10 cellular contexts compared by ENCODE assay signal in the genomic region with DNA sequence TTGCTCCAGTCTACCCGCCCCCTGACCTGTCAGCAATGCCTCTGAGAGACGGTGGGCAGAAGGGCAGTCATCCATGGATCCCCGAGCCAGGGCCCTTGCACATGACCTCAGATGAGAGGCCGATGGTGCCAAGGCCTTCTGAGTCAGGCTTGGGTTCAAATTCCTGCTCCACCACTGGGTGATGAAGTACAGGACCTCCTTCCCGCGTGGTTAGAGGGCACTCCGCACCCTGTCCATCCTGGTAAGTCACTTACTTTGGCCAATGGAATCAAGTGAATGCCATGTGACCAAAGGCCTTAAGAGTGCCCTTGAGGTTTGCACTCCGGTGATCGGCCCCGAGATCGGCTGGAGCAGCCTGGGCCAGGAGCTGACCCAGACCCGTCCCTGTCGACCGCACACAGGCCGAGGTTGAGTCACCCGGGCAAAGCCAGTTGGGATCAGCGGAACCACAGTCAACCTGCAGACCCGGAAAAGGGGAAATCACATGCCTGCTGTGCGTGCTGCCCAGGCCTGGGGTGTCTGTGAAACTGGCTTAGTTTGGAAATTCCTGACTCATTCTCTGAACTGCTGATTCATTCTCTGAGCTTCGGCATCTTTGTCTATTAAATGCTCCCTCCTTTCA. TPM values are rescaled to one million over a fixed set of nuclear protein-coding genes. Genes with fewer than 3 reads are reported as not detected.
A peak's percentile ranks its signal among the peaks of the same experiment; 100 is the strongest.
DNase-seq lines count a peak whose midpoint lies in the region; ATAC-seq, FAIRE-seq and TF ChIP-seq lines count a peak whose summit lies in the region.
"Had no signal": no experiment of that assay in that cellular context is flagged by ENCODE, and none has a peak within 500 bp of the region (broad histone marks: within the 10 kb centered on the region; RNA-seq: fewer than 3 reads in every experiment).

No MANE protein-coding gene starts in this region.

- H3K18ac ChIP-seq in IMR-90 (ENCODE audit: low read depth, low read length), result peak overlapping the region; percentile 87

- peak; percentile 86 for FAIRE-seq in astrocyte (lab: Jason Lieb, UNC)

- POLR2A ChIA-PET in IMR-90 (lab: Charles Lee; ENCODE audit: unreplicated experiment), result no interaction called here

- intact Hi-C loops in IMR-90 (cut with micrococcal nuclease), result loop anchor here (5.0 to 10.0 kb wide), 2 partner anchors 87 to 106 kb away; no protein-coding TSS in a partner anchor
- intact Hi-C loops in left colon (cut with DNase I, micrococcal nuclease), result no loop called here

- peak overlapping the region; percentile 82 for H3K27ac Mint-ChIP-seq in astrocyte (ENCODE audit: unreplicated experiment)
- H3K27ac Mint-ChIP-seq: naive B cell had no signal

- H3K27me3 ChIP-seq in IMR-90 (ENCODE audit: control insufficient read depth, insufficient read depth, low read length), result no peaks in the 10 kb centered on the region
- H3K27me3 ChIP-seq in astrocyte (ENCODE audit: insufficient read depth, low read length), result no peaks in the 10 kb centered on the region
- H3K27me3 ChIP-seq in kidney epithelial cell (ENCODE audit: control insufficient read depth, insufficient read depth, low read length), result peaks cover 2% of the 10 kb centered on the region

- peak overlapping the region; percentile 46 for H3K23ac ChIP-seq in IMR-90 (ENCODE audit: low read depth, low read length)

- peaks cover 4% of the 10 kb centered on the region for H3K27me3 Mint-ChIP-seq in astrocyte (ENCODE audit: low read depth, unreplicated experiment)

- peak overlapping the region; percentile 82 for H2BK20ac ChIP-seq in IMR-90 (ENCODE audit: low read depth, low read length)

- H3K9me1 ChIP-seq in IMR-90 (ENCODE audit: insufficient read depth, low read length), result peaks cover 17% of the 10 kb centered on the region

- peak overlapping the region; percentile 48 for H3K14ac ChIP-seq in IMR-90 (replicated peaks; ENCODE audit: low read depth, low read length)

- H3K4me1 ChIP-seq in IMR-90 (ENCODE audit: control insufficient read depth, insufficient read depth, low read length), result peaks cover 20% of the 10 kb centered on the region
- peaks cover 26% of the 10 kb centered on the region for H3K4me1 ChIP-seq in astrocyte (ENCODE audit: insufficient read depth, low read length)

- no TSS peak for BruUV-seq in IMR-90 (replicated peaks; lab: Mats Ljungman, UMichigan)

- no peaks in the 10 kb centered on the region for H3K36me3 Mint-ChIP-seq in astrocyte (ENCODE audit: low read depth, unreplicated experiment)
- H3K36me3 Mint-ChIP-seq: naive B cell had no signal

- H3K9ac ChIP-seq in IMR-90 (ENCODE audit: low read depth, low read length) (no peak overlapping the region), astrocyte (ENCODE audit: low read length) (peak overlapping the region; percentile 72)

- peak overlapping the region; percentile 89 for H4K5ac ChIP-seq in IMR-90 (ENCODE audit: low read depth, low read length)

- CTCF ChIA-PET in IMR-90 (lab: Yijun Ruan, JAX), result no interaction called here

- peaks cover 5% of the 10 kb centered on the region; the same call in 1 of the 2 replicates for H4K20me1 ChIP-seq in IMR-90 (ENCODE audit: insufficient read depth, low read length)
- no peaks in the 10 kb centered on the region for H4K20me1 ChIP-seq in astrocyte (ENCODE audit: insufficient read depth, low read length)

- no peak overlapping the region for H3K4me3 Mint-ChIP-seq in astrocyte (ENCODE audit: unreplicated experiment)

- 59% methylated on average over 11 of the region's 20 CpGs; no CpG with 5 or more reads in 1 of the 2 experiments for WGBS in IMR-90 (ENCODE audit: extremely low coverage in 2 of 2, insufficient read length in 1 of 2), 2 experiments

- H4K8ac ChIP-seq in IMR-90 (ENCODE audit: low read depth in 2 of 2, low read length in 2 of 2), result peak overlapping the region; percentile 36 to 95; a peak in 3 of 4 replicates

- H3K9me3 ChIP-seq in IMR-90 (ENCODE audit: control insufficient read depth, insufficient read depth, low read length) (no peaks in the 10 kb centered on the region), astrocyte (ENCODE audit: insufficient read depth, low read depth, low read length) (no peaks in the 10 kb centered on the region)

- H2BK15ac ChIP-seq in IMR-90 (ENCODE audit: low read depth, low read length), result peak overlapping the region; percentile 69; the same call in 2 of the 3 replicates

- H2AFZ ChIP-seq in IMR-90 (replicated peaks; ENCODE audit: low read length, poor library complexity), result peak overlapping the region; percentile 89
- peak overlapping the region; percentile 30 for H2AFZ ChIP-seq in astrocyte (ENCODE audit: low read depth, low read length)

- peak overlapping the region; percentile 90 for H3K4ac ChIP-seq in IMR-90 (ENCODE audit: low read depth, low read length)

- H3K27ac ChIP-seq in IMR-90 (ENCODE audit: insufficient read depth, low read length), result peak overlapping the region; percentile 85
- H3K27ac ChIP-seq in astrocyte (ENCODE audit: low read depth, low read length), result peak overlapping the region; percentile 93

- H3K36me3 ChIP-seq in IMR-90 (ENCODE audit: control insufficient read depth, insufficient read depth, low read length) (no peaks in the 10 kb centered on the region), astrocyte (ENCODE audit: insufficient read depth, low read length) (no peaks in the 10 kb centered on the region), kidney epithelial cell (ENCODE audit: control insufficient read depth, insufficient read depth, low read length) (no peaks in the 10 kb centered on the region)

- peaks cover 4% of the 10 kb centered on the region for H3K9me3 Mint-ChIP-seq in astrocyte (ENCODE audit: unreplicated experiment)

- ATAC-seq in IMR-90 (ENCODE audit: low read depth), result peak; percentile 56
- ATAC-seq in left colon, result no peak
- no peak for ATAC-seq in GM21528 (IDR thresholded peaks at IDR 0.05; ENCODE audit: low FRiP score, unreplicated experiment)

- in situ Hi-C loops in IMR-90 (cut with MboI; ENCODE audit: low sequenced_read_pairs), result no loop called here

- H3K56ac ChIP-seq in IMR-90 (ENCODE audit: extremely low read depth, insufficient read depth, low read length), result peak overlapping the region; percentile 33; the same call in 1 of the 2 replicates

- H2AK5ac ChIP-seq in IMR-90 (ENCODE audit: low read depth, low read length), result peak overlapping the region; percentile 84

- no peak overlapping the region for H3K4me3 ChIP-seq in AG09309 (ENCODE audit: control insufficient read depth, low read depth, low read length)
- no peak overlapping the region for H3K4me3 ChIP-seq in IMR-90 (ENCODE audit: insufficient read depth, low read depth, low read length)
- H3K4me3 ChIP-seq in astrocyte (ENCODE audit: insufficient read depth, low read depth, low read length), result no peak overlapping the region
- H3K4me3 ChIP-seq in kidney epithelial cell (ENCODE audit: low read depth, low read length), result no peak overlapping the region

- dilution Hi-C loops in IMR-90 (cut with HindIII; ENCODE audit: low sequenced_read_pairs, unreplicated experiment), result no loop called here

- no peaks in the 10 kb centered on the region for H3K79me2 ChIP-seq in astrocyte (ENCODE audit: insufficient read depth, low read length)

- no peaks in the 10 kb centered on the region for H3K79me1 ChIP-seq in IMR-90 (ENCODE audit: low read depth in 1 of 2, low read length in 2 of 2)

- peak; percentile 30 for TF ChIP-seq RAD21 in IMR-90 (IDR thresholded peaks at IDR 0.05; ENCODE audit: low read length)

- H2BK120ac ChIP-seq in IMR-90 (ENCODE audit: low read depth, low read length), result peak overlapping the region; percentile 99

- DNase-seq in AG09309 (ENCODE audit: low read depth), result peak; percentile 82
- peak; percentile 93 for DNase-seq in IMR-90
- DNase-seq in astrocyte (ENCODE audit: low read depth), result peak; percentile 92
- peak; percentile 80 for DNase-seq in kidney epithelial cell (ENCODE audit: low read depth)
- DNase-seq in left colon, result no peak
- no peak for DNase-seq in NCI-H1436 treated with DMSO at 0.1 percent for 48 hours (lab: John Stamatoyannopoulos, UW)
- DNase-seq in SW480 (ENCODE audit: low spot score), result no peak
- DNase-seq: foreskin melanocyte, naive B cell had no signal

- H3K4me2 ChIP-seq in IMR-90 (ENCODE audit: low read depth, low read length) (no peak overlapping the region), astrocyte (ENCODE audit: low read length) (peak overlapping the region; percentile 70)

- peak overlapping the region; percentile 86 for H4K91ac ChIP-seq in IMR-90 (ENCODE audit: insufficient read depth, low read depth, low read length)

- TF ChIP-seq CTCF in AG09309 (IDR thresholded peaks at IDR 0.05; ENCODE audit: control insufficient read depth, insufficient read depth, low read depth, low read length, missing control alignments), result no peak
- TF ChIP-seq CTCF in IMR-90 (conservative IDR thresholded peaks at IDR 0.05; ENCODE audit: low read depth, low read length), result no peak
- TF ChIP-seq CTCF in astrocyte (IDR thresholded peaks at IDR 0.05; ENCODE audit: insufficient read depth, low read depth, low read length), result no peak
- TF ChIP-seq CTCF in kidney epithelial cell (IDR thresholded peaks at IDR 0.05; ENCODE audit: insufficient read depth, low read length, poor library complexity, severe bottlenecking), result no peak

- H2AK9ac ChIP-seq in IMR-90 (replicated peaks; ENCODE audit: low read depth, low read length, poor library complexity), result peak overlapping the region; percentile 68

- peak overlapping the region; percentile 90 for H2BK5ac ChIP-seq in IMR-90 (ENCODE audit: low read depth, low read length, poor library complexity, severe bottlenecking)

- no peak for TF ChIP-seq POLR2A in IMR-90 (IDR thresholded peaks at IDR 0.05; ENCODE audit: low read depth, low read length)

- peaks cover 15% of the 10 kb centered on the region for H3K4me1 Mint-ChIP-seq in astrocyte (ENCODE audit: low read depth, unreplicated experiment)
- H3K4me1 Mint-ChIP-seq: naive B cell had no signal

TF ChIP-seq in IMR-90, 13 proteins besides CTCF, POLR2A, EP300 and RAD21 (continues in another document):
- TF ChIP-seq CEBPB (IDR thresholded peaks at IDR 0.05; ENCODE audit: low read depth, low read length) (peak; percentile 65; the same call in 1 of the 2 replicates), MAFK (IDR thresholded peaks at IDR 0.05; ENCODE audit: low read depth, low read length) (peak; percentile 81), CHD1 (IDR thresholded peaks at IDR 0.05; ENCODE audit: low read depth, low read length) (no peak)
- TF ChIP-seq, protein P1, sequence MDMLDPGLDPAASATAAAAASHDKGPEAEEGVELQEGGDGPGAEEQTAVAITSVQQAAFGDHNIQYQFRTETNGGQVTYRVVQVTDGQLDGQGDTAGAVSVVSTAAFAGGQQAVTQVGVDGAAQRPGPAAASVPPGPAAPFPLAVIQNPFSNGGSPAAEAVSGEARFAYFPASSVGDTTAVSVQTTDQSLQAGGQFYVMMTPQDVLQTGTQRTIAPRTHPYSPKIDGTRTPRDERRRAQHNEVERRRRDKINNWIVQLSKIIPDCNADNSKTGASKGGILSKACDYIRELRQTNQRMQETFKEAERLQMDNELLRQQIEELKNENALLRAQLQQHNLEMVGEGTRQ (IDR thresholded peaks at IDR 0.05; ENCODE audit: low read depth, low read length), result peak; percentile 66; the same call in 1 of the 2 replicates

RNA-seq across cellular contexts. Expression of a gene that starts 48.9 kb away (rescaled TPM):
- total RNA-seq in IMR-90 (2012; rRNA removed) (16.1 TPM in 2 replicates), astrocyte (15.4 and 15.6 TPM in 2 replicates), kidney epithelial cell (41.7 and 49.8 TPM in 2 replicates), left colon (10 to 100 TPM; 18.5 to 30.0 TPM)
- polyA plus RNA-seq in IMR-90 (2012; rRNA removed), result 17.2 and 19.2 TPM in 2 replicates
- 13.9 and 18.0 TPM in 2 replicates for polyA plus RNA-seq in IMR-90 (2012; cell fraction: cytosol; rRNA removed)
- 10.7 and 13.6 TPM in 2 replicates for polyA plus RNA-seq in IMR-90 (2012; cell fraction: nucleus; rRNA removed; ENCODE audit: low replicate concordance)

Comparison
In these comparisons a context has a peak if more than half of its experiments do, and no peak if none do; other contexts are left out.
1. DNase-seq: peak in AG09309 (single experiment), IMR-90 (single experiment), astrocyte (single experiment) and kidney epithelial cell (single experiment); none in left colon (0 of 2), NCI-H1436 treated with DMSO at 0.1 percent for 48 hours (single experiment) and SW480 (single experiment).